ENCODE assay signal across 13 cellular contexts in the genomic region with DNA sequence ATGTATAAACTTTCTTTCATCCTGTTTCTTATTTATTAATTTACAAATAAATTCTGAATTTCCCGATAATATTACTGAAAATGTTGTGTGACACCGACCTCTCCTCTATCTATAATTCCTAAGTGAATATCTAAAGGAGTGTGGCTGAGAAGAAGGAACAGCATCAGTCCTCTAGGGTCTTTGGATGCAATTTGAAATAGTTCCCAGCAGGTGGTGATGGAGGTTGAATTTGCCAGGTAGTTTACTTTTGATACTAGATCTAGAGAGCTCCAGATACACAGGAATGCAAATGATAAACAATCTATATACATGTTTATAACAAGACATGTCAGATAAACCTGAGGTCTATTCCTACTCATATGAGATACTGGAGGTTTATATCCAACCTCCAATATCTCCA.
DNase-seq lines count a peak whose midpoint lies in the region; ATAC-seq, FAIRE-seq and TF ChIP-seq lines count a peak whose summit lies in the region.
"Had no signal": no experiment of that assay in that cellular context is flagged by ENCODE, and none has a peak within 500 bp of the region (broad histone marks: within the 10 kb centered on the region; RNA-seq: fewer than 3 reads in every experiment).

No MANE protein-coding gene starts in this region.

- no TSS peak for BruUV-seq in MCF 10A (replicated peaks; lab: Mats Ljungman, UMichigan)

- no peaks in the 10 kb centered on the region for H3K36me3 Mint-ChIP-seq in MCF 10A (ENCODE audit: insufficient read depth, unreplicated experiment)
- no peaks in the 10 kb centered on the region for H3K36me3 Mint-ChIP-seq in activated CD8-positive, alpha-beta T cell treated with anti-CD3 and anti-CD28 coated beads, Interleukin-2, amount 10 ng/mL, durations not matched to agents 7 days and 5 days (ENCODE audit: low read depth)
- H3K36me3 Mint-ChIP-seq: activated naive CD8-positive, alpha-beta T cell treated with anti-CD3 and anti-CD28 coated beads, Interleukin-2, amount 10 ng/mL, durations not matched to agents 7 days and 5 days; CD8-positive, alpha-beta memory T cell had no signal

- FAIRE-seq in urothelium cell line (lab: Jason Lieb, UNC) = no peak

- H3K4me3 ChIP-seq in breast epithelium (no peak overlapping the region), epithelial cell of proximal tubule (ENCODE audit: low read depth, low read length) (no peak overlapping the region)
- H3K4me3 ChIP-seq: heart right ventricle had no signal

- no peak overlapping the region for H3K4me3 Mint-ChIP-seq in MCF 10A (ENCODE audit: unreplicated experiment)
- no peak overlapping the region for H3K4me3 Mint-ChIP-seq in activated CD8-positive, alpha-beta T cell treated with anti-CD3 and anti-CD28 coated beads, Interleukin-2, amount 10 ng/mL, durations not matched to agents 7 days and 5 days
- H3K4me3 Mint-ChIP-seq: activated B cell treated with CpG ODN at 0.5 μM for 24 hours; activated naive CD8-positive, alpha-beta T cell treated with anti-CD3 and anti-CD28 coated beads, Interleukin-2, amount 10 ng/mL, durations not matched to agents 7 days and 5 days; CD8-positive, alpha-beta memory T cell had no signal

- no peaks in the 10 kb centered on the region for H3K4me1 Mint-ChIP-seq in MCF 10A (ENCODE audit: insufficient read depth, unreplicated experiment)
- no peaks in the 10 kb centered on the region for H3K4me1 Mint-ChIP-seq in activated CD8-positive, alpha-beta T cell treated with anti-CD3 and anti-CD28 coated beads, Interleukin-2, amount 10 ng/mL, durations not matched to agents 7 days and 5 days (ENCODE audit: low read depth)
- H3K4me1 Mint-ChIP-seq: activated B cell treated with CpG ODN at 0.5 μM for 24 hours; activated naive CD8-positive, alpha-beta T cell treated with anti-CD3 and anti-CD28 coated beads, Interleukin-2, amount 10 ng/mL, durations not matched to agents 7 days and 5 days; CD8-positive, alpha-beta memory T cell had no signal

- no peaks in the 10 kb centered on the region for H3K9me3 ChIP-seq in breast epithelium

- TF ChIP-seq CTCF in MCF 10A (IDR thresholded peaks at IDR 0.05; ENCODE audit: unreplicated experiment) = peak; percentile 34
- TF ChIP-seq CTCF in breast epithelium (IDR thresholded peaks at IDR 0.05) = no peak
- peak; percentile 64 for TF ChIP-seq CTCF in epithelial cell of proximal tubule (conservative IDR thresholded peaks at IDR 0.05; ENCODE audit: low read depth, low read length)

- no peaks in the 10 kb centered on the region for H3K27me3 Mint-ChIP-seq in MCF 10A (ENCODE audit: insufficient read depth, unreplicated experiment)
- H3K27me3 Mint-ChIP-seq in activated CD8-positive, alpha-beta T cell treated with anti-CD3 and anti-CD28 coated beads, Interleukin-2, amount 10 ng/mL, durations not matched to agents 7 days and 5 days (ENCODE audit: low read depth) = no peaks in the 10 kb centered on the region
- H3K27me3 Mint-ChIP-seq: activated B cell treated with CpG ODN at 0.5 μM for 24 hours; activated naive CD8-positive, alpha-beta T cell treated with anti-CD3 and anti-CD28 coated beads, Interleukin-2, amount 10 ng/mL, durations not matched to agents 7 days and 5 days; CD8-positive, alpha-beta memory T cell had no signal

- DNase-seq in MCF 10A (ENCODE audit: unreplicated experiment) (peak; percentile 49), breast epithelium (ENCODE audit: low spot score in 2 of 2) (no peak), NCI-H69 (lab: John Stamatoyannopoulos, UW) (peak; percentile 9), epithelial cell of proximal tubule (ENCODE audit: low read depth) (no peak), urothelium cell line (ENCODE audit: low spot score) (peak; percentile 1), cortex of kidney (lab: John Stamatoyannopoulos, UW) (no peak)
- DNase-seq in stimulated activated CD4-positive, alpha-beta T cell treated with anti-CD3 and anti-CD28 coated beads, Interleukin-4, amount 100 ng/mL, for 24 hours = no peak
- DNase-seq in activated CD8-positive, alpha-beta T cell treated with anti-CD3 and anti-CD28 coated beads, Interleukin-2, amount 10 ng/mL, durations not matched to agents 7 days and 5 days = no peak
- DNase-seq: activated B cell treated with CpG ODN at 0.5 μM for 24 hours; activated naive CD8-positive, alpha-beta T cell treated with anti-CD3 and anti-CD28 coated beads, Interleukin-2, amount 10 ng/mL, durations not matched to agents 7 days and 5 days; CD8-positive, alpha-beta memory T cell; heart right ventricle; stimulated activated CD8-positive, alpha-beta memory T cell treated with anti-CD3 and anti-CD28 coated beads, Interleukin-4, amount 100 ng/mL, for 48 hours had no signal

- H3K9me3 Mint-ChIP-seq in MCF 10A (ENCODE audit: unreplicated experiment) = no peaks in the 10 kb centered on the region
- H3K9me3 Mint-ChIP-seq in activated CD8-positive, alpha-beta T cell treated with anti-CD3 and anti-CD28 coated beads, Interleukin-2, amount 10 ng/mL, durations not matched to agents 7 days and 5 days (ENCODE audit: insufficient read depth) = peaks cover 6% of the 10 kb centered on the region

- no peak for TF ChIP-seq POLR2A in breast epithelium (IDR thresholded peaks at IDR 0.05)

- H3K4me1 ChIP-seq in breast epithelium = no peaks in the 10 kb centered on the region
- H3K4me1 ChIP-seq: heart right ventricle had no signal

- no peak overlapping the region for H3K27ac Mint-ChIP-seq in MCF 10A (ENCODE audit: low read depth, unreplicated experiment)
- no peak overlapping the region for H3K27ac Mint-ChIP-seq in activated CD8-positive, alpha-beta T cell treated with anti-CD3 and anti-CD28 coated beads, Interleukin-2, amount 10 ng/mL, durations not matched to agents 7 days and 5 days
- H3K27ac Mint-ChIP-seq: activated B cell treated with CpG ODN at 0.5 μM for 24 hours; activated naive CD8-positive, alpha-beta T cell treated with anti-CD3 and anti-CD28 coated beads, Interleukin-2, amount 10 ng/mL, durations not matched to agents 7 days and 5 days; CD8-positive, alpha-beta memory T cell had no signal

- CTCF ChIA-PET in MCF 10A (lab: Yijun Ruan, JAX) = interaction anchor here (0.6 to 1.3 kb wide), 5 partner anchors 12 to 1469 kb away, joined by 3 to 4 read pairs (median 3); no protein-coding TSS in a partner anchor
- CTCF ChIA-PET in activated CD8-positive, alpha-beta T cell treated with anti-CD3 and anti-CD28 coated beads, Interleukin-2, amount 10 ng/mL, durations not matched to agents 7 days and 5 days (lab: Charles Lee) = no interaction called here

- POLR2A ChIA-PET in MCF 10A (lab: Yijun Ruan, JAX) = no interaction called here
- POLR2A ChIA-PET in activated CD8-positive, alpha-beta T cell treated with anti-CD3 and anti-CD28 coated beads, Interleukin-2, amount 10 ng/mL, durations not matched to agents 7 days and 5 days (lab: Charles Lee) = no interaction called here

- H3K27ac ChIP-seq in breast epithelium = no peak overlapping the region
- H3K27ac ChIP-seq: heart right ventricle had no signal

- no peak for ATAC-seq in activated CD8-positive, alpha-beta T cell treated with anti-CD3 and anti-CD28 coated beads, Interleukin-2, amount 10 ng/mL, durations not matched to agents 7 days and 5 days
- ATAC-seq: heart right ventricle had no signal

- intact Hi-C loops in MCF 10A (cut with micrococcal nuclease) (loop anchor here (1.0 to 5.0 kb wide), 2 partner anchors 305 to 863 kb away; a partner anchor contains a TSS), breast epithelium (cut with DNase I; ENCODE audit: low total_unique reads) (no loop called here)

- no peaks in the 10 kb centered on the region for H3K36me3 ChIP-seq in breast epithelium
- H3K36me3 ChIP-seq: heart right ventricle had no signal

- no peaks in the 10 kb centered on the region for H3K27me3 ChIP-seq in breast epithelium
- H3K27me3 ChIP-seq: heart right ventricle had no signal

Comparison
In these comparisons a context has a peak if more than half of its experiments do, and no peak if none do; other contexts are left out.
1. DNase-seq: peak in MCF 10A (single experiment), NCI-H69 (single experiment) and urothelium cell line (single experiment); none in breast epithelium (0 of 2), epithelial cell of proximal tubule (single experiment), cortex of kidney (single experiment), stimulated activated CD4-positive, alpha-beta T cell treated with anti-CD3 and anti-CD28 coated beads, Interleukin-4, amount 100 ng/mL, for 24 hours (single experiment) and activated CD8-positive, alpha-beta T cell treated with anti-CD3 and anti-CD28 coated beads, Interleukin-2, amount 10 ng/mL, durations not matched to agents 7 days and 5 days (single experiment).
2. CTCF ChIP-seq: peak in MCF 10A (single experiment) and epithelial cell of proximal tubule (single experiment); none in breast epithelium (0 of 3).